ENCODE assay signal across 27 cellular contexts in genomic region chr5:59765446-59765845, GRCh38.
A peak's percentile ranks its signal among the peaks of the same experiment; 100 is the strongest.
DNase-seq lines count a peak whose midpoint lies in the region; ATAC-seq, FAIRE-seq and TF ChIP-seq lines count a peak whose summit lies in the region.
"Had no signal": no experiment of that assay in that cellular context is flagged by ENCODE, and none has a peak within 500 bp of the region (broad histone marks: within the 10 kb centered on the region; RNA-seq: fewer than 3 reads in every experiment).

No MANE protein-coding gene starts in this region.

- H3K27me3 Mint-ChIP-seq in brain (peaks cover 10% of the 10 kb centered on the region), nephron (ENCODE audit: low read depth) (no peaks in the 10 kb centered on the region)

- no peak for TF ChIP-seq RAD21 in A549 (conservative IDR thresholded peaks at IDR 0.05 in 1 of 2, IDR thresholded peaks at IDR 0.05 in 1 of 2)

- peak overlapping the region; percentile 79 for H3K4me3 ChIP-seq in A549
- no peak overlapping the region for H3K4me3 ChIP-seq in thyroid gland (replicated peaks in 1 of 3)
- H3K4me3 ChIP-seq in psoas muscle: no peak overlapping the region
- H3K4me3 ChIP-seq: GM12878 had no signal

- DNase-seq in A549 (ENCODE audit: low read depth in 1 of 2, low spot score in 1 of 2) (no peak), NAMALWA (ENCODE audit: low spot score) (peak; percentile 1), thyroid gland (no peak), psoas muscle (no peak), Ammon's horn (ENCODE audit: low spot score) (no peak)
- DNase-seq: activated CD4-positive, alpha-beta T cell treated with anti-CD3 and anti-CD28 coated beads, Interleukin-2, amount 50 U/mL, for 1 hour; activated naive CD4-positive, alpha-beta T cell treated with Interleukin-2 at 50 U/mL for 16 hours; activated T-cell treated with anti-CD3 and anti-CD28 coated beads, Interleukin-2, amount 50 U/mL, for 48 hours; AML-193; brain microvascular endothelial cell; DMS79 treated with DMSO at 0.1 percent for 48 hours; GOT3; Kasumi-1; lower lobe of right lung; NCI-H1694; NCI-H510A treated with DMSO at 0.1 percent for 48 hours; SHP77 treated with DMSO at 0.1 percent for 48 hours; stimulated activated naive CD8-positive, alpha-beta T cell treated with anti-CD3 and anti-CD28 coated beads, Interleukin-15, amount 100 ng/mL, for 72 hours; SW 1271; T-helper 9 cell had no signal

- peak overlapping the region in 4 of 5 experiments; percentile 26 to 94 (median 72) for H3K4me3 Mint-ChIP-seq in brain
- H3K4me3 Mint-ChIP-seq in nephron: peak overlapping the region; percentile 30 to 51 (median 39)
- H3K4me3 Mint-ChIP-seq: stimulated activated naive CD8-positive, alpha-beta T cell treated with anti-CD3 and anti-CD28 coated beads, Interleukin-15, amount 100 ng/mL, for 72 hours; WTC11 had no signal

- H3K4me1 ChIP-seq in A549 (peaks cover 56% of the 10 kb centered on the region), thyroid gland (peaks cover 4 to 13% of the 10 kb centered on the region in 2 donors), psoas muscle (peaks cover 6% of the 10 kb centered on the region)
- H3K4me1 ChIP-seq: prostate gland had no signal

- H3K9me3 Mint-ChIP-seq in brain (no peaks in the 10 kb centered on the region), nephron (no peaks in the 10 kb centered on the region)
- H3K9me3 Mint-ChIP-seq: stimulated activated naive CD8-positive, alpha-beta T cell treated with anti-CD3 and anti-CD28 coated beads, Interleukin-15, amount 100 ng/mL, for 72 hours had no signal

- 51% methylated on average over 2 of the region's 2 CpGs for WGBS in A549 (ENCODE audit: missing lambda C conversion rate)
- WGBS in thyroid gland, 2 donors: 72 to 86% methylated on average over 2 of the region's 2 CpGs
- 64 to 77% (median 65%) methylated on average over 2 of the region's 2 CpGs for WGBS in psoas muscle, 3 donors

- peak; percentile 32 for FAIRE-seq in A549 (lab: Jason Lieb, UNC)
- FAIRE-seq: GM12878, HepG2 had no signal

- H3K27me3 ChIP-seq in thyroid gland (no peaks in the 10 kb centered on the region), psoas muscle (ENCODE audit: insufficient read depth in 3 of 3, low read length in 2 of 3) (peaks cover 0 to 22% (median 10%) of the 10 kb centered on the region in 3 donors)
- H3K27me3 ChIP-seq: brain microvascular endothelial cell had no signal

- H3K27ac ChIP-seq in A549 (peak overlapping the region; percentile 91 to 95), thyroid gland (no peak overlapping the region), psoas muscle (no peak overlapping the region)
- H3K27ac ChIP-seq: lower lobe of right lung had no signal

- peak overlapping the region; percentile 94 for H3K4me2 ChIP-seq in A549

- CTCF ChIA-PET in A549 (lab: Yijun Ruan, JAX): interaction anchor here (1.1 to 1.8 kb wide), 2 partner anchors 22 to 35 kb away, joined by 3 read pairs; no protein-coding TSS in a partner anchor

- no peak for TF ChIP-seq EP300 in A549 (IDR thresholded peaks at IDR 0.05)

- intact Hi-C loops in thyroid gland (cut with DNase I): no loop called here
- intact Hi-C loops in psoas muscle (cut with DNase I): no loop called here

- TF ChIP-seq CTCF in A549 (IDR thresholded peaks at IDR 0.05) (no peak), brain (conservative IDR thresholded peaks at IDR 0.05) (no peak), nephron (IDR thresholded peaks at IDR 0.05; ENCODE audit: unreplicated experiment in 3 of 3) (no peak), thyroid gland (IDR thresholded peaks at IDR 0.05) (no peak), psoas muscle (IDR thresholded peaks at IDR 0.05) (no peak)

- H3K36me3 ChIP-seq in thyroid gland: no peaks in the 10 kb centered on the region
- H3K36me3 ChIP-seq in psoas muscle (ENCODE audit: insufficient read depth in 1 of 2, low read depth in 1 of 2): no peaks in the 10 kb centered on the region
- H3K36me3 ChIP-seq: brain microvascular endothelial cell, lower lobe of right lung, prostate gland had no signal

- POLR2A ChIA-PET in A549 (lab: Yijun Ruan, JAX): no interaction called here

- H3K27ac Mint-ChIP-seq in brain (peak overlapping the region in 2 of 5 experiments; percentile 54 to 58), nephron (peak overlapping the region in 2 of 3 experiments; percentile 68 to 91)
- H3K27ac Mint-ChIP-seq: stimulated activated naive CD8-positive, alpha-beta T cell treated with anti-CD3 and anti-CD28 coated beads, Interleukin-15, amount 100 ng/mL, for 72 hours; WTC11 had no signal

- TF ChIP-seq POLR2A in A549 (IDR thresholded peaks at IDR 0.05; ENCODE audit: low read length) (no peak), thyroid gland (IDR thresholded peaks at IDR 0.05) (no peak)

- no peaks in the 10 kb centered on the region for H3K36me3 Mint-ChIP-seq in brain
- peaks cover 3% of the 10 kb centered on the region for H3K36me3 Mint-ChIP-seq in nephron (ENCODE audit: low read depth)
- H3K36me3 Mint-ChIP-seq: WTC11 had no signal

- ATAC-seq in A549 (no peak), psoas muscle (no peak), HG03159 (IDR thresholded peaks at IDR 0.05; ENCODE audit: unreplicated experiment) (no peak)
- ATAC-seq: GM12878; HepG2; lower lobe of right lung; stimulated activated naive CD8-positive, alpha-beta T cell treated with anti-CD3 and anti-CD28 coated beads, Interleukin-15, amount 100 ng/mL, for 72 hours; WTC11 had no signal

- peaks cover 65% of the 10 kb centered on the region for H3K4me1 Mint-ChIP-seq in brain
- peaks cover 35% of the 10 kb centered on the region for H3K4me1 Mint-ChIP-seq in nephron

- H3K9me3 ChIP-seq in A549 (no peaks in the 10 kb centered on the region), thyroid gland (no peaks in the 10 kb centered on the region), psoas muscle (no peaks in the 10 kb centered on the region)
- H3K9me3 ChIP-seq: lower lobe of right lung, prostate gland had no signal

TF ChIP-seq in A549, 52 proteins besides CTCF, POLR2A, EP300 and RAD21:
- TF ChIP-seq ATOH8 (CRISPR knock-in tag; IDR thresholded peaks at IDR 0.05; ENCODE audit: low read depth): peak; percentile 78; the same call in 1 of the 2 replicates
- no peak for TF ChIP-seq FOXS1 (CRISPR knock-in tag; IDR thresholded peaks at IDR 0.05)

Comparison
In these comparisons a context has a peak if more than half of its experiments do, and no peak if none do; other contexts are left out.
1. H3K27ac ChIP-seq: peak in A549 (2 of 2); none in thyroid gland (0 of 3) and psoas muscle (single experiment).